10 cellular contexts compared by ENCODE assay signal in the genomic region with DNA sequence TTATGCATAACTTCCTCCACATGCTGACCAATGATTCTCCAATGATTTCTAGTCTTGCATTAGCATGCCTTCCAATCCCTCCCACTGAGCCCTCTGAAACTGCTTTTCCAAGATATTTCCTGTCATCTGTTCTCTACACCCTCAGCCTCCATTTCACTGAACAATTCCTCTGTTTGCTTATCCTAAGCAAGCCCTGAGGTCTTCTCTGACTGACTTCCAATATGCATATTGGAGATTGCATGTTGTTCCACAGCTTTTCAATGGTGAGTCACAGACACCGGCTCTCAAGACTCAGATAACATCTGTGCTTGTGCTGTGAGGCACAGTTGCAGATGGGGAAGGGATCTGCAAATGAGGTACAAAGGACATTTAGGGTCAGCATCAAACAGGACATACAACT.
DNase-seq lines count a peak whose midpoint lies in the region; ATAC-seq and TF ChIP-seq lines count a peak whose summit lies in the region.
"Had no signal": no experiment of that assay in that cellular context is flagged by ENCODE, and none has a peak within 500 bp of the region (broad histone marks: within the 10 kb centered on the region; RNA-seq: fewer than 3 reads in every experiment).

No MANE protein-coding gene starts in this region.

- CTCF ChIA-PET in activated CD8-positive, alpha-beta T cell treated with anti-CD3 and anti-CD28 coated beads, Interleukin-2, amount 10 ng/mL, durations not matched to agents 7 days and 5 days (lab: Charles Lee): no interaction called here
- CTCF ChIA-PET in activated CD8-positive, alpha-beta T cell treated with anti-CD3 and anti-CD28 coated beads for 36 hours (lab: Charles Lee): no interaction called here
- CTCF ChIA-PET in PC-3 (lab: Charles Lee) (no interaction called here), SK-N-SH (lab: Yijun Ruan, JAX) (no interaction called here)

- no peak overlapping the region for H3K4me3 ChIP-seq in PC-3 (ENCODE audit: low read length)
- H3K4me3 ChIP-seq in fibroblast of lung (replicated peaks in 1 of 4; ENCODE audit: control extremely low read depth in 1 of 4, insufficient read depth in 1 of 4, low read depth in 3 of 4, low read length in 4 of 4): no peak overlapping the region
- H3K4me3 ChIP-seq in SK-N-SH (ENCODE audit: low read depth in 2 of 2, low read length in 1 of 2): no peak overlapping the region

- H3K4me1 ChIP-seq in PC-3 (ENCODE audit: insufficient read depth, low read length) (peaks cover 11% of the 10 kb centered on the region), fibroblast of lung (ENCODE audit: control insufficient read depth, extremely low read depth, insufficient read depth, low read length) (peaks cover 15% of the 10 kb centered on the region), SK-N-SH (ENCODE audit: control insufficient read depth in 1 of 2, insufficient read depth in 2 of 2, low read depth in 1 of 2, low read length in 1 of 2) (no peaks in the 10 kb centered on the region)

- H3K36me3 ChIP-seq in PC-3 (ENCODE audit: low read depth, low read length) (no peaks in the 10 kb centered on the region), fibroblast of lung (ENCODE audit: control insufficient read depth, insufficient read depth, low read length) (no peaks in the 10 kb centered on the region), SK-N-SH (replicated peaks in 1 of 2; ENCODE audit: control insufficient read depth in 1 of 2, insufficient read depth in 2 of 2, low read length in 1 of 2) (no peaks in the 10 kb centered on the region)

- no peak for TF ChIP-seq CTCF in activated CD8-positive, alpha-beta T cell treated with anti-CD3 and anti-CD28 coated beads for 36 hours (IDR thresholded peaks at IDR 0.05)
- TF ChIP-seq CTCF in PC-3 (conservative IDR thresholded peaks at IDR 0.05; ENCODE audit: low read depth, low read length) (no peak), fibroblast of lung (conservative IDR thresholded peaks at IDR 0.05 in 1 of 2, IDR thresholded peaks at IDR 0.05 in 1 of 2; ENCODE audit: low read depth in 1 of 2, low read length in 2 of 2) (no peak), progenitor cell of endocrine pancreas (IDR thresholded peaks at IDR 0.05; ENCODE audit: unreplicated experiment) (no peak), SK-N-SH (IDR thresholded peaks at IDR 0.05) (no peak)

- H3K27me3 ChIP-seq in PC-3 (ENCODE audit: low read length): no peaks in the 10 kb centered on the region
- H3K27me3 ChIP-seq in fibroblast of lung (ENCODE audit: control insufficient read depth, insufficient read depth, low read length): no peaks in the 10 kb centered on the region
- H3K27me3 ChIP-seq in SK-N-SH (ENCODE audit: insufficient read depth): no peaks in the 10 kb centered on the region

- no peaks in the 10 kb centered on the region for H3K9me3 Mint-ChIP-seq in activated CD8-positive, alpha-beta T cell treated with anti-CD3 and anti-CD28 coated beads, Interleukin-2, amount 10 ng/mL, durations not matched to agents 7 days and 5 days (ENCODE audit: insufficient read depth)
- no peaks in the 10 kb centered on the region for H3K9me3 Mint-ChIP-seq in activated CD8-positive, alpha-beta T cell treated with anti-CD3 and anti-CD28 coated beads for 36 hours
- no peaks in the 10 kb centered on the region for H3K9me3 Mint-ChIP-seq in progenitor cell of endocrine pancreas (ENCODE audit: low read depth)

- no TSS peak for BruUV-seq in PC-3 (replicated peaks; lab: Mats Ljungman, UMichigan)

- H3K27ac ChIP-seq in PC-3 (ENCODE audit: low read length): no peak overlapping the region
- H3K27ac ChIP-seq in fibroblast of lung (ENCODE audit: insufficient read depth, low read length): peak overlapping the region; percentile 46
- H3K27ac ChIP-seq in SK-N-SH (ENCODE audit: low read depth in 2 of 2, low read length in 1 of 2): no peak overlapping the region

- H3K4me2 ChIP-seq in PC-3 (ENCODE audit: low read length) (peak overlapping the region; percentile 11; the same call in 1 of the 2 replicates), fibroblast of lung (ENCODE audit: extremely low read depth, insufficient read depth, low read length) (peak overlapping the region; percentile 11), SK-N-SH (no peak overlapping the region)

- H3K9ac ChIP-seq in PC-3 (ENCODE audit: low read length) (no peak overlapping the region), fibroblast of lung (ENCODE audit: insufficient read depth, low read length) (no peak overlapping the region), SK-N-SH (no peak overlapping the region)

- H3K4me3 Mint-ChIP-seq in activated CD8-positive, alpha-beta T cell treated with anti-CD3 and anti-CD28 coated beads, Interleukin-2, amount 10 ng/mL, durations not matched to agents 7 days and 5 days: no peak overlapping the region
- no peak overlapping the region for H3K4me3 Mint-ChIP-seq in activated CD8-positive, alpha-beta T cell treated with anti-CD3 and anti-CD28 coated beads for 36 hours
- no peak overlapping the region for H3K4me3 Mint-ChIP-seq in progenitor cell of endocrine pancreas (ENCODE audit: low read depth)

- no peak for TF ChIP-seq EP300 in SK-N-SH (IDR thresholded peaks at IDR 0.05; ENCODE audit: borderline replicate concordance in 1 of 2, low read depth in 1 of 2, low read length in 1 of 2)

- no peak for DNase-seq in activated CD8-positive, alpha-beta T cell treated with anti-CD3 and anti-CD28 coated beads, Interleukin-2, amount 10 ng/mL, durations not matched to agents 7 days and 5 days
- DNase-seq in activated CD8-positive, alpha-beta T cell treated with anti-CD3 and anti-CD28 coated beads for 36 hours: no peak
- DNase-seq in PC-3 (peak; percentile 81), fibroblast of lung (ENCODE audit: low read depth in 2 of 2) (peak; percentile 91), stromal cell of bone marrow (ENCODE audit: low read depth) (peak; percentile 70), progenitor cell of endocrine pancreas (ENCODE audit: low spot score, unreplicated experiment) (no peak), SK-N-SH (no peak), KG1 (lab: John Stamatoyannopoulos, UW) (no peak)
- DNase-seq: activated naive CD4-positive, alpha-beta T cell treated with anti-CD3 and anti-CD28 coated beads, Interleukin-2, amount 50 U/mL, for 16 hours; C1 segment of cervical spinal cord had no signal

- no peaks in the 10 kb centered on the region for H3K27me3 Mint-ChIP-seq in activated CD8-positive, alpha-beta T cell treated with anti-CD3 and anti-CD28 coated beads, Interleukin-2, amount 10 ng/mL, durations not matched to agents 7 days and 5 days (ENCODE audit: low read depth)
- H3K27me3 Mint-ChIP-seq in activated CD8-positive, alpha-beta T cell treated with anti-CD3 and anti-CD28 coated beads for 36 hours: no peaks in the 10 kb centered on the region
- no peaks in the 10 kb centered on the region for H3K27me3 Mint-ChIP-seq in progenitor cell of endocrine pancreas

- H3K9me3 ChIP-seq in PC-3 (ENCODE audit: low read length): no peaks in the 10 kb centered on the region
- no peaks in the 10 kb centered on the region for H3K9me3 ChIP-seq in fibroblast of lung (ENCODE audit: control insufficient read depth, insufficient read depth, low read depth, low read length)
- no peaks in the 10 kb centered on the region for H3K9me3 ChIP-seq in SK-N-SH

- H2AFZ ChIP-seq in PC-3 (ENCODE audit: low read length) (no peak overlapping the region), fibroblast of lung (ENCODE audit: low read length) (no peak overlapping the region), SK-N-SH (ENCODE audit: low read depth) (no peak overlapping the region)

- intact Hi-C loops in activated CD8-positive, alpha-beta T cell treated with anti-CD3 and anti-CD28 coated beads for 36 hours (cut with micrococcal nuclease): no loop called here
- intact Hi-C loops in PC-3 (cut with micrococcal nuclease): no loop called here

- H3F3A ChIP-seq in PC-3 (ENCODE audit: low read length, unreplicated experiment): no peaks in the 10 kb centered on the region
- no peaks in the 10 kb centered on the region for H3F3A ChIP-seq in SK-N-SH (replicated peaks; ENCODE audit: insufficient read depth)

- H4K20me1 ChIP-seq in PC-3 (ENCODE audit: low read length) (no peaks in the 10 kb centered on the region), fibroblast of lung (ENCODE audit: control insufficient read depth, extremely low read depth, insufficient read depth, low read length) (no peaks in the 10 kb centered on the region), SK-N-SH (ENCODE audit: insufficient read depth) (no peaks in the 10 kb centered on the region)

- peaks cover 8% of the 10 kb centered on the region for H3K36me3 Mint-ChIP-seq in activated CD8-positive, alpha-beta T cell treated with anti-CD3 and anti-CD28 coated beads, Interleukin-2, amount 10 ng/mL, durations not matched to agents 7 days and 5 days (ENCODE audit: low read depth)
- H3K36me3 Mint-ChIP-seq in activated CD8-positive, alpha-beta T cell treated with anti-CD3 and anti-CD28 coated beads for 36 hours (ENCODE audit: low read depth): peaks cover 20% of the 10 kb centered on the region
- H3K36me3 Mint-ChIP-seq in progenitor cell of endocrine pancreas (ENCODE audit: insufficient read depth): no peaks in the 10 kb centered on the region

- H3K27ac Mint-ChIP-seq in activated CD8-positive, alpha-beta T cell treated with anti-CD3 and anti-CD28 coated beads, Interleukin-2, amount 10 ng/mL, durations not matched to agents 7 days and 5 days: peak overlapping the region; percentile 1
- H3K27ac Mint-ChIP-seq in activated CD8-positive, alpha-beta T cell treated with anti-CD3 and anti-CD28 coated beads for 36 hours: no peak overlapping the region
- H3K27ac Mint-ChIP-seq in progenitor cell of endocrine pancreas: no peak overlapping the region

- no peak for ATAC-seq in activated CD8-positive, alpha-beta T cell treated with anti-CD3 and anti-CD28 coated beads, Interleukin-2, amount 10 ng/mL, durations not matched to agents 7 days and 5 days
- ATAC-seq in activated CD8-positive, alpha-beta T cell treated with anti-CD3 and anti-CD28 coated beads for 36 hours: no peak
- peak; percentile 81 for ATAC-seq in PC-3

- H3K9me2 ChIP-seq in PC-3 (replicated peaks; ENCODE audit: low read length) (no peaks in the 10 kb centered on the region), SK-N-SH (no peaks in the 10 kb centered on the region)

- 0% methylated on average over 1 of the region's 1 CpG for WGBS in SK-N-SH (ENCODE audit: low lambda C conversion rate)

- H3K4me1 Mint-ChIP-seq in activated CD8-positive, alpha-beta T cell treated with anti-CD3 and anti-CD28 coated beads, Interleukin-2, amount 10 ng/mL, durations not matched to agents 7 days and 5 days (ENCODE audit: low read depth): peaks cover 3% of the 10 kb centered on the region
- H3K4me1 Mint-ChIP-seq in activated CD8-positive, alpha-beta T cell treated with anti-CD3 and anti-CD28 coated beads for 36 hours (ENCODE audit: low read depth): peaks cover 11% of the 10 kb centered on the region
- H3K4me1 Mint-ChIP-seq in progenitor cell of endocrine pancreas (ENCODE audit: low read depth): peaks cover 5% of the 10 kb centered on the region

- POLR2A ChIA-PET in activated CD8-positive, alpha-beta T cell treated with anti-CD3 and anti-CD28 coated beads, Interleukin-2, amount 10 ng/mL, durations not matched to agents 7 days and 5 days (lab: Charles Lee): no interaction called here
- POLR2A ChIA-PET in activated CD8-positive, alpha-beta T cell treated with anti-CD3 and anti-CD28 coated beads for 36 hours (lab: Charles Lee): no interaction called here
- POLR2A ChIA-PET in PC-3 (lab: Charles Lee; ENCODE audit: unreplicated experiment): no interaction called here
- POLR2A ChIA-PET in SK-N-SH (lab: Yijun Ruan, JAX): no interaction called here

- H3K79me2 ChIP-seq in PC-3 (ENCODE audit: low read length) (no peaks in the 10 kb centered on the region), fibroblast of lung (ENCODE audit: control insufficient read depth, insufficient read depth, low read length) (no peaks in the 10 kb centered on the region), SK-N-SH (ENCODE audit: insufficient read depth) (no peaks in the 10 kb centered on the region)

- no peak for TF ChIP-seq RAD21 in SK-N-SH (IDR thresholded peaks at IDR 0.05; ENCODE audit: low read length)

Comparison
In these comparisons a context has a peak if more than half of its experiments do, and no peak if none do; other contexts are left out.
1. DNase-seq: peak in PC-3 (single experiment), fibroblast of lung (2 of 2) and stromal cell of bone marrow (single experiment); none in activated CD8-positive, alpha-beta T cell treated with anti-CD3 and anti-CD28 coated beads, Interleukin-2, amount 10 ng/mL, durations not matched to agents 7 days and 5 days (single experiment), activated CD8-positive, alpha-beta T cell treated with anti-CD3 and anti-CD28 coated beads for 36 hours (single experiment), progenitor cell of endocrine pancreas (single experiment), SK-N-SH (single experiment) and KG1 (single experiment).